ENCODE assay signal across 19 cellular contexts in genomic region chr4:139933104-139933503, GRCh38.
A peak's percentile ranks its signal among the peaks of the same experiment; 100 is the strongest.
DNase-seq lines count a peak whose midpoint lies in the region; ATAC-seq, FAIRE-seq and TF ChIP-seq lines count a peak whose summit lies in the region.
"Had no signal": no experiment of that assay in that cellular context is flagged by ENCODE, and none has a peak within 500 bp of the region (broad histone marks: within the 10 kb centered on the region; RNA-seq: fewer than 3 reads in every experiment).

No MANE protein-coding gene starts in this region.

- no peak overlapping the region for H4K91ac ChIP-seq in mesenchymal stem cell (ENCODE audit: low read length)

- peaks cover 32% of the 10 kb centered on the region for H3K4me1 ChIP-seq in HUES48 (ENCODE audit: control insufficient read depth, insufficient read depth, low read length)
- H3K4me1 ChIP-seq in K562 (replicated peaks in 1 of 2; ENCODE audit: control insufficient read depth in 2 of 2, insufficient read depth in 2 of 2, low read length in 2 of 2) = no peaks in the 10 kb centered on the region
- H3K4me1 ChIP-seq in mesenchymal stem cell (ENCODE audit: control insufficient read depth, insufficient read depth, low read depth, low read length) = peaks cover 12% of the 10 kb centered on the region
- peaks cover 0 to 17% (median 5%) of the 10 kb centered on the region in 3 donors for H3K4me1 ChIP-seq in esophagus squamous epithelium

- H4K20me1 ChIP-seq in K562 (replicated peaks; ENCODE audit: control insufficient read depth, insufficient read depth, low read length) = no peaks in the 10 kb centered on the region

- no peaks in the 10 kb centered on the region for H3K9me1 ChIP-seq in K562 (ENCODE audit: control insufficient read depth, insufficient read depth, low read length)

- no peak overlapping the region for H3K23ac ChIP-seq in mesenchymal stem cell (ENCODE audit: low read length in 2 of 2)

- H3K9me3 Mint-ChIP-seq in activated naive CD4-positive, alpha-beta T cell treated with anti-CD3 and anti-CD28 coated beads for 36 hours = no peaks in the 10 kb centered on the region
- no peaks in the 10 kb centered on the region for H3K9me3 Mint-ChIP-seq in activated naive CD4-positive, alpha-beta T cell treated with anti-CD3 and anti-CD28 coated beads, Interleukin-2, amount 50 U/mL, for 72 hours
- H3K9me3 Mint-ChIP-seq: CD4-positive, alpha-beta T cell; HFFc6 had no signal

- H3K14ac ChIP-seq in mesenchymal stem cell (ENCODE audit: low read length in 2 of 2) = no peak overlapping the region

- H3K4me1 Mint-ChIP-seq in activated naive CD4-positive, alpha-beta T cell treated with anti-CD3 and anti-CD28 coated beads for 36 hours (ENCODE audit: low read depth) = no peaks in the 10 kb centered on the region

- H3K4me3 Mint-ChIP-seq in activated naive CD4-positive, alpha-beta T cell treated with anti-CD3 and anti-CD28 coated beads for 36 hours = no peak overlapping the region
- H3K4me3 Mint-ChIP-seq: CD4-positive, alpha-beta T cell; HFFc6 had no signal

- no peak overlapping the region for H2BK15ac ChIP-seq in mesenchymal stem cell (ENCODE audit: low read depth, poor library complexity, severe bottlenecking)

- H3K27ac Mint-ChIP-seq in activated naive CD4-positive, alpha-beta T cell treated with anti-CD3 and anti-CD28 coated beads for 36 hours = peak overlapping the region; percentile 6
- no peak overlapping the region for H3K27ac Mint-ChIP-seq in activated naive CD4-positive, alpha-beta T cell treated with anti-CD3 and anti-CD28 coated beads, Interleukin-2, amount 50 U/mL, for 72 hours
- H3K27ac Mint-ChIP-seq: CD4-positive, alpha-beta T cell; HFFc6 had no signal

- H2BK5ac ChIP-seq in mesenchymal stem cell (ENCODE audit: low read depth, low read length, poor library complexity, severe bottlenecking) = no peak overlapping the region

- H2BK12ac ChIP-seq in mesenchymal stem cell (ENCODE audit: low read length in 2 of 2) = no peak overlapping the region

- in situ Hi-C loops in K562 (cut with MboI) = no loop called here

- WGBS in K562 (ENCODE audit: insufficient coverage, low coverage, missing lambda C conversion rate) = 0% methylated on average over 6 of the region's 6 CpGs
- WGBS in mesenchymal stem cell = 99% methylated on average over 6 of the region's 6 CpGs
- WGBS in esophagus squamous epithelium, 2 donors = 83 to 90% methylated on average over 6 of the region's 6 CpGs

- H3K27me3 ChIP-seq in HUES48 (ENCODE audit: control insufficient read depth, insufficient read depth, low read length) (no peaks in the 10 kb centered on the region), K562 (ENCODE audit: control insufficient read depth in 2 of 2, insufficient read depth in 2 of 2, low read length in 2 of 2) (peaks cover 8 to 25% of the 10 kb centered on the region in 2 experiments; a peak in 4 of 5 replicates), mesenchymal stem cell (ENCODE audit: control insufficient read depth in 1 of 2, insufficient read depth in 1 of 2, low read length in 2 of 2) (no peaks in the 10 kb centered on the region), esophagus squamous epithelium (no peaks in the 10 kb centered on the region)
- H3K27me3 ChIP-seq: BLaER1 treated with 17β-estradiol and CSF1 and Interleukin-3, amounts not matched to agents 10 nM and 100 nM had no signal

- POLR2A ChIA-PET in K562 (lab: Yijun Ruan, JAX) = no interaction called here

- peaks cover 5% of the 10 kb centered on the region for H3K79me1 ChIP-seq in mesenchymal stem cell (replicated peaks; ENCODE audit: low read length, poor library complexity, severe bottlenecking)

- H3K4ac ChIP-seq in mesenchymal stem cell (ENCODE audit: low read depth in 1 of 2, low read length in 2 of 2) = no peak overlapping the region

- no peak overlapping the region for H2BK120ac ChIP-seq in mesenchymal stem cell (ENCODE audit: low read depth, low read length)

- H3K9ac ChIP-seq in HUES48 (ENCODE audit: low read depth, low read length) (no peak overlapping the region), K562 (ENCODE audit: insufficient read depth in 1 of 2, low read depth in 2 of 2, low read length in 2 of 2) (no peak overlapping the region), mesenchymal stem cell (ENCODE audit: low read length) (no peak overlapping the region)
- H3K9ac ChIP-seq: BLaER1 treated with 17β-estradiol and CSF1 and Interleukin-3, amounts not matched to agents 10 nM and 100 nM had no signal

- H3K27ac ChIP-seq in HUES48 (ENCODE audit: low read depth, low read length) (peak overlapping the region; percentile 26), K562 (ENCODE audit: extremely low read depth, low read depth, low read length) (no peak overlapping the region), mesenchymal stem cell (ENCODE audit: low read length, poor library complexity, severe bottlenecking) (peak overlapping the region; percentile 28), esophagus squamous epithelium (no peak overlapping the region)
- H3K27ac ChIP-seq: BLaER1 treated with 17β-estradiol and CSF1 and Interleukin-3, amounts not matched to agents 10 nM and 100 nM had no signal

- peak overlapping the region; percentile 76 for H2AK5ac ChIP-seq in mesenchymal stem cell (ENCODE audit: low read length, severe bottlenecking)

- BruUV-seq in K562 (replicated peaks; lab: Mats Ljungman, UMichigan) = no TSS peak

- no peak for ATAC-seq in activated naive CD4-positive, alpha-beta T cell treated with anti-CD3 and anti-CD28 coated beads, Interleukin-2, amount 50 U/mL, for 72 hours
- ATAC-seq in K562 (peak; percentile 66), HG02885 (IDR thresholded peaks at IDR 0.05; ENCODE audit: poor library complexity, unreplicated experiment) (no peak), HG02870 (IDR thresholded peaks at IDR 0.05; ENCODE audit: unreplicated experiment) (no peak)

- no peak for DNase-seq in activated naive CD4-positive, alpha-beta T cell treated with anti-CD3 and anti-CD28 coated beads for 36 hours
- DNase-seq in activated naive CD4-positive, alpha-beta T cell treated with anti-CD3 and anti-CD28 coated beads, Interleukin-2, amount 50 U/mL, for 72 hours (ENCODE audit: low spot score in 2 of 2) = no peak
- peak in 1 of 4 experiments; percentile 3 for DNase-seq in K562 (ENCODE audit: extremely low read depth in 1 of 4, low spot score in 3 of 4)
- no peak for DNase-seq in mesenchymal stem cell
- no peak for DNase-seq in esophagus squamous epithelium (lab: John Stamatoyannopoulos, UW)
- DNase-seq: 8988T; ACHN; CD4-positive, alpha-beta T cell; DMS153; DMS79 treated with DMSO at 0.1 percent for 48 hours; EL; HCEC 1CT; HFFc6 had no signal

- no peaks in the 10 kb centered on the region for H3K79me2 ChIP-seq in K562 (ENCODE audit: control insufficient read depth, insufficient read depth, low read length)

- H3K9me3 ChIP-seq in HUES48 (ENCODE audit: control insufficient read depth, insufficient read depth, low read length) (no peaks in the 10 kb centered on the region), K562 (replicated peaks; ENCODE audit: control insufficient read depth, insufficient read depth, low read depth, low read length) (no peaks in the 10 kb centered on the region), mesenchymal stem cell (ENCODE audit: control insufficient read depth, low read length) (no peaks in the 10 kb centered on the region), esophagus squamous epithelium (no peaks in the 10 kb centered on the region)
- H3K9me3 ChIP-seq: BLaER1 treated with 17β-estradiol and CSF1 and Interleukin-3, amounts not matched to agents 10 nM and 100 nM had no signal

- H3K4me2 ChIP-seq in K562 (ENCODE audit: insufficient read depth, low read length) (no peak overlapping the region), mesenchymal stem cell (ENCODE audit: low read length, poor library complexity, severe bottlenecking) (no peak overlapping the region)
- H3K4me2 ChIP-seq: BLaER1 treated with 17β-estradiol and CSF1 and Interleukin-3, amounts not matched to agents 10 nM and 100 nM had no signal

- H2AFZ ChIP-seq in K562 (ENCODE audit: low read depth, low read length) = no peak overlapping the region
- H2AFZ ChIP-seq in mesenchymal stem cell (ENCODE audit: low read depth, low read length) = no peak overlapping the region

- no peak overlapping the region for H3K18ac ChIP-seq in mesenchymal stem cell (ENCODE audit: low read depth in 1 of 2, low read length in 2 of 2)

- CTCF ChIA-PET in activated naive CD4-positive, alpha-beta T cell treated with anti-CD3 and anti-CD28 coated beads for 36 hours (lab: Charles Lee) = no interaction called here
- CTCF ChIA-PET in K562 (lab: Yijun Ruan, JAX; ENCODE audit: low intra/inter-chr PET ratio) = no interaction called here

- TF ChIP-seq CTCF in K562 (IDR thresholded peaks at IDR 0.05 in 2 of 3, conservative IDR thresholded peaks at IDR 0.05 in 1 of 3; ENCODE audit: insufficient read depth in 2 of 3, low read depth in 1 of 3, low read length in 3 of 3) (no peak), esophagus squamous epithelium (IDR thresholded peaks at IDR 0.05) (no peak)

- H3K4me3 ChIP-seq in HUES48 (ENCODE audit: low read depth, low read length) (no peak overlapping the region), K562 (no peak overlapping the region), mesenchymal stem cell (ENCODE audit: insufficient read depth in 1 of 2, low read depth in 1 of 2, low read length in 2 of 2) (no peak overlapping the region), esophagus squamous epithelium (no peak overlapping the region)
- H3K4me3 ChIP-seq: BLaER1 treated with 17β-estradiol and CSF1 and Interleukin-3, amounts not matched to agents 10 nM and 100 nM had no signal

- H3K27me3 Mint-ChIP-seq in activated naive CD4-positive, alpha-beta T cell treated with anti-CD3 and anti-CD28 coated beads for 36 hours (ENCODE audit: low read depth) = no peaks in the 10 kb centered on the region
- H3K27me3 Mint-ChIP-seq: CD4-positive, alpha-beta T cell had no signal

- no peak for TF ChIP-seq RAD21 in K562 (CRISPR knock-in tag; conservative IDR thresholded peaks at IDR 0.05 in 1 of 2, IDR thresholded peaks at IDR 0.05 in 1 of 2)

- H3K36me3 ChIP-seq in HUES48 (ENCODE audit: control insufficient read depth, insufficient read depth, low read length) (no peaks in the 10 kb centered on the region), K562 (ENCODE audit: control insufficient read depth, insufficient read depth, low read length) (no peaks in the 10 kb centered on the region), mesenchymal stem cell (ENCODE audit: control insufficient read depth in 1 of 2, insufficient read depth in 2 of 2, low read depth in 1 of 2, low read length in 2 of 2) (no peaks in the 10 kb centered on the region), esophagus squamous epithelium (no peaks in the 10 kb centered on the region)
- H3K36me3 ChIP-seq: BLaER1 treated with 17β-estradiol and CSF1 and Interleukin-3, amounts not matched to agents 10 nM and 100 nM had no signal

- TF ChIP-seq EP300 in K562 (IDR thresholded peaks at IDR 0.05; ENCODE audit: low read length) = no peak

- no peak for FAIRE-seq in K562 (lab: Jason Lieb, UNC)
- FAIRE-seq: G401.6, H1 had no signal

- no peaks in the 10 kb centered on the region for H3K36me3 Mint-ChIP-seq in activated naive CD4-positive, alpha-beta T cell treated with anti-CD3 and anti-CD28 coated beads for 36 hours (ENCODE audit: low read depth)
- no peaks in the 10 kb centered on the region for H3K36me3 Mint-ChIP-seq in activated naive CD4-positive, alpha-beta T cell treated with anti-CD3 and anti-CD28 coated beads, Interleukin-2, amount 50 U/mL, for 72 hours

- intact Hi-C loops in activated naive CD4-positive, alpha-beta T cell treated with anti-CD3 and anti-CD28 coated beads for 36 hours (cut with micrococcal nuclease) = no loop called here
- intact Hi-C loops in K562 (cut with micrococcal nuclease) = no loop called here
- intact Hi-C loops in esophagus squamous epithelium (cut with DNase I) = no loop called here

- no peak for TF ChIP-seq POLR2A in K562 (conservative IDR thresholded peaks at IDR 0.05)
- no peak for TF ChIP-seq POLR2A in esophagus squamous epithelium (IDR thresholded peaks at IDR 0.05)

- no peak overlapping the region for H4K8ac ChIP-seq in mesenchymal stem cell (ENCODE audit: low read length)

Comparison
In these comparisons a context has a peak if more than half of its experiments do, and no peak if none do; other contexts are left out.
1. H3K27ac ChIP-seq: peak in HUES48 (single experiment) and mesenchymal stem cell (single experiment); none in K562 (single experiment) and esophagus squamous epithelium (0 of 4).